In genomic region chr17:44186307-44187130, GRCh38 we compare ENCODE assay signal across 8 cellular contexts. TPM values are rescaled to one million over a fixed set of nuclear protein-coding genes. Genes with fewer than 3 reads are reported as not detected.
DNase-seq lines count a peak whose midpoint lies in the region; ATAC-seq, FAIRE-seq and TF ChIP-seq lines count a peak whose summit lies in the region.

TSS of gene TMUB2 (plus strand) at chr17:44186972. CDS start at chr17:44187709, 737 bp downstream.

- DNase-seq in AG04449 (ENCODE audit: low read depth, low spot score), result peak; percentile 97
- DNase-seq in NCI-H2227 treated with DMSO at 0.1 percent for 48 hours (lab: John Stamatoyannopoulos, UW), result peak; percentile 99
- peak; percentile 99 for DNase-seq in bronchial epithelial cell (ENCODE audit: low read depth)
- DNase-seq in iPS-NIHi11 (ENCODE audit: low spot score), result peak; percentile 99
- peak; percentile 99 for DNase-seq in small intestine

- H3K4me3 ChIP-seq in AG04449 (ENCODE audit: low read depth, low read length) (peak within 1 kb of the TSS; percentile 100), WI38 (ENCODE audit: low read depth, low read length) (peak within 1 kb of the TSS; percentile 100), bronchial epithelial cell (ENCODE audit: low read depth, low read length) (peak within 1 kb of the TSS; percentile 90), small intestine (ENCODE audit: low read depth in 1 of 2, low read length in 2 of 2) (peak within 1 kb of the TSS; percentile 68 to 83)

- peak within 1 kb of the TSS; percentile 80 to 99 for H3K27ac ChIP-seq in small intestine (ENCODE audit: low read depth in 1 of 2, low read length in 1 of 2)

- POLR2A ChIA-PET in AG04449 (lab: Yijun Ruan, JAX), result interaction anchor here (0.6 to 1.4 kb wide), 9 partner anchors 11 to 130 kb away, joined by 3 to 5 read pairs (median 3); partner anchors contain the start of genes ASB16 and ATXN7L3

- WGBS in small intestine, 3 donors, result 0 to 1% (median 0%) methylated on average over 48 to 50 of the region's 50 CpGs

- no peak for TF ChIP-seq CTCF in AG04449 (IDR thresholded peaks at IDR 0.05; ENCODE audit: insufficient read depth, low read length, missing control alignments)
- no peak for TF ChIP-seq CTCF in WI38 (IDR thresholded peaks at IDR 0.05; ENCODE audit: low read depth, low read length)
- TF ChIP-seq CTCF in bronchial epithelial cell (IDR thresholded peaks at IDR 0.05; ENCODE audit: insufficient read depth, low read length, severe bottlenecking), result no peak

- peaks cover 0 to 8% of the 10 kb centered on the region in 2 donors for H3K4me1 ChIP-seq in small intestine (ENCODE audit: control insufficient read depth in 2 of 2, insufficient read depth in 1 of 2, low read depth in 1 of 2, low read length in 1 of 2)

- FAIRE-seq in bronchial epithelial cell (lab: Jason Lieb, UNC) (peak; percentile 73), small intestine (lab: Jason Lieb, UNC) (peak; percentile 96)

- H3K27me3 ChIP-seq in bronchial epithelial cell (ENCODE audit: control insufficient read depth, insufficient read depth, low read length) (no peaks in the 10 kb centered on the region), small intestine (ENCODE audit: control insufficient read depth in 2 of 2, insufficient read depth in 2 of 2, low read length in 2 of 2) (no peaks in the 10 kb centered on the region)

- no peaks in the 10 kb centered on the region for H3K9me3 ChIP-seq in small intestine (ENCODE audit: control insufficient read depth, low read depth)

- CTCF ChIA-PET in AG04449 (lab: Yijun Ruan, JAX), result interaction anchor here (0.5 to 4.6 kb wide), 11 partner anchors 11 to 243 kb away, joined by 3 to 41 read pairs (median 4); partner anchors contain the start of genes ASB16, HDAC5 and UBTF

- ATAC-seq in GM18907 (IDR thresholded peaks at IDR 0.05; ENCODE audit: unreplicated experiment) (peak; percentile 86), HG03159 (IDR thresholded peaks at IDR 0.05; ENCODE audit: unreplicated experiment) (peak; percentile 80)

- H3K36me3 ChIP-seq in bronchial epithelial cell (ENCODE audit: control insufficient read depth, insufficient read depth, low read length) (peaks cover 13% of the 10 kb centered on the region), small intestine (ENCODE audit: control insufficient read depth in 2 of 2, insufficient read depth in 2 of 2, low read length in 2 of 2) (peaks cover 0 to 7% of the 10 kb centered on the region in 2 donors)

RNA-seq across cellular contexts. Expression of gene TMUB2, which starts in this region (rescaled TPM):
- total RNA-seq in bronchial epithelial cell, result 20.3 and 25.6 TPM in 2 replicates
- polyA plus RNA-seq in small intestine, result 10 to 100 TPM; 28.7 to 34.9 (median 29.7) TPM

Comparison
In these comparisons a context has a peak if more than half of its experiments do, and no peak if none do; other contexts are left out.
1. Peak in every context shown above with its lines: DNase-seq, ATAC-seq, H3K4me3 ChIP-seq and H3K27ac ChIP-seq.